In the genomic region with DNA sequence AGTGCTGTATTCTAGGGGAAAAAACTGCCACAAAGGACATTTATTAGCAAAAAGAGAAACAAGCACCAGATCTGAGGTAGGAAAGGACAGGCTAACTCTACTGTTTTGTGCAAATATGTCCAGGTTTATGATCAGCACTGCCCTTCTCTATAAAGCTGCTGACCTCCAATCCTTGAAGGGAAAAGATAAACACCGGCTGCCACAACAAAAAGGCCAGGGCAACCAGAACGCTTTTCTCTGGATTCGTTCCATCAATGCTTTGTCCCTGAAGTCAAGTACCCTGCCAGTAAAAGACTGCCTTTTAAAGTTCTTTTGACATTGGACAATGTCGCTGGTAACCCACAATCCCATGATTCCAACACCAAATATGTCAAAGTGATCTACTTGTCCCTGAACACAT, we compare ENCODE assay signal across 17 cellular contexts. TPM values are rescaled to one million over a fixed set of nuclear protein-coding genes. Genes with fewer than 3 reads are reported as not detected.
DNase-seq lines count a peak whose midpoint lies in the region; ATAC-seq and TF ChIP-seq lines count a peak whose summit lies in the region.
"Had no signal": no experiment of that assay in that cellular context is flagged by ENCODE, and none has a peak within 500 bp of the region (broad histone marks: within the 10 kb centered on the region; RNA-seq: fewer than 3 reads in every experiment).

No MANE protein-coding gene starts in this region.

- peaks cover 19 to 39% of the 10 kb centered on the region in 2 donors for H3K36me3 Mint-ChIP-seq in activated T-cell treated with anti-CD3 and anti-CD28 coated beads, Interleukin-2, amount 50 U/mL, for 72 hours (ENCODE audit: insufficient read depth in 2 of 2)
- peaks cover 4% of the 10 kb centered on the region for H3K36me3 Mint-ChIP-seq in central memory CD8-positive, alpha-beta T cell (ENCODE audit: insufficient read depth)
- peaks cover 12 to 42% (median 25%) of the 10 kb centered on the region in 3 donors for H3K36me3 Mint-ChIP-seq in naive thymus-derived CD8-positive, alpha-beta T cell

- no peak overlapping the region for H3K4me3 ChIP-seq in body of pancreas
- H3K4me3 ChIP-seq: esophagus muscularis mucosa, HAP-1, lower lobe of right lung, pancreas, vagina had no signal

- TF ChIP-seq POLR2A in body of pancreas (IDR thresholded peaks at IDR 0.05) = no peak

- 75 to 77% methylated on average over 4 of the region's 4 CpGs for WGBS in body of pancreas, 2 donors

- no peak for ATAC-seq in activated T-cell treated with anti-CD3 and anti-CD28 coated beads, Interleukin-2, amount 50 U/mL, for 72 hours (replicated peaks in 1 of 2)
- no peak for ATAC-seq in central memory CD8-positive, alpha-beta T cell (replicated peaks; ENCODE audit: extremely low read depth, poor library complexity, severe bottlenecking)
- no peak for ATAC-seq in naive thymus-derived CD8-positive, alpha-beta T cell
- ATAC-seq in GM19467 (IDR thresholded peaks at IDR 0.05; ENCODE audit: unreplicated experiment) (no peak), body of pancreas (no peak)
- ATAC-seq: activated T-cell treated with anti-CD3 and anti-CD28 coated beads, Interleukin-2, amount 50 U/mL, for 4 hours; pancreas had no signal

- peak overlapping the region; percentile 84 for H3K27ac Mint-ChIP-seq in activated T-cell treated with anti-CD3 and anti-CD28 coated beads, Interleukin-2, amount 50 U/mL, for 72 hours
- H3K27ac Mint-ChIP-seq in central memory CD8-positive, alpha-beta T cell (ENCODE audit: low read depth) = peak overlapping the region; percentile 65
- H3K27ac Mint-ChIP-seq in naive thymus-derived CD8-positive, alpha-beta T cell = peak overlapping the region in 7 of 10 donors; percentile 17 to 84 (median 53)
- H3K27ac Mint-ChIP-seq: activated CD4-positive, alpha-beta T cell treated with anti-CD3 and anti-CD28 coated beads, Interleukin-2, amount 10 ng/mL, durations not matched to agents 7 days and 5 days had no signal

- peaks cover 3% of the 10 kb centered on the region in 2 donors for H3K9me3 Mint-ChIP-seq in activated T-cell treated with anti-CD3 and anti-CD28 coated beads, Interleukin-2, amount 50 U/mL, for 72 hours
- H3K9me3 Mint-ChIP-seq in central memory CD8-positive, alpha-beta T cell = peaks cover 6% of the 10 kb centered on the region
- H3K9me3 Mint-ChIP-seq in naive thymus-derived CD8-positive, alpha-beta T cell = peaks cover 2 to 23% (median 8%) of the 10 kb centered on the region in 9 donors

- no peaks in the 10 kb centered on the region for H3K27me3 Mint-ChIP-seq in activated T-cell treated with anti-CD3 and anti-CD28 coated beads, Interleukin-2, amount 50 U/mL, for 72 hours (ENCODE audit: low read depth)
- no peaks in the 10 kb centered on the region for H3K27me3 Mint-ChIP-seq in central memory CD8-positive, alpha-beta T cell
- H3K27me3 Mint-ChIP-seq in naive thymus-derived CD8-positive, alpha-beta T cell = no peaks in the 10 kb centered on the region
- H3K27me3 Mint-ChIP-seq: activated CD4-positive, alpha-beta T cell treated with anti-CD3 and anti-CD28 coated beads, Interleukin-2, amount 10 ng/mL, durations not matched to agents 7 days and 5 days had no signal

- no peak for DNase-seq in activated T-cell treated with anti-CD3 and anti-CD28 coated beads, Interleukin-2, amount 50 U/mL, for 72 hours
- DNase-seq in activated T-cell treated with anti-CD3 and anti-CD28 coated beads, Interleukin-2, amount 50 U/mL, for 1 hour = no peak
- DNase-seq in M059J (ENCODE audit: low read depth) (peak; percentile 34), dermis blood vessel endothelial cell (no peak), body of pancreas (no peak)
- no peak for DNase-seq in central memory CD8-positive, alpha-beta T cell (ENCODE audit: low spot score in 2 of 2)
- DNase-seq in naive thymus-derived CD8-positive, alpha-beta T cell = no peak
- DNase-seq: activated CD4-positive, alpha-beta T cell treated with anti-CD3 and anti-CD28 coated beads, Interleukin-2, amount 10 ng/mL, durations not matched to agents 7 days and 5 days; activated T-cell treated with anti-CD3 and anti-CD28 coated beads, Interleukin-2, amount 50 U/mL, for 4 hours; lower lobe of right lung; NCI-H2171; pancreas; stimulated activated CD4-positive, alpha-beta T cell treated with anti-CD3 and anti-CD28 coated beads, Interleukin-2, amount 100 ng/mL, for 48 hours had no signal

- intact Hi-C loops in body of pancreas (cut with DNase I) = no loop called here

- H3K4me1 Mint-ChIP-seq in activated T-cell treated with anti-CD3 and anti-CD28 coated beads, Interleukin-2, amount 50 U/mL, for 72 hours (ENCODE audit: low read depth) = peaks cover 95% of the 10 kb centered on the region
- peaks cover 55% of the 10 kb centered on the region for H3K4me1 Mint-ChIP-seq in central memory CD8-positive, alpha-beta T cell
- H3K4me1 Mint-ChIP-seq in naive thymus-derived CD8-positive, alpha-beta T cell = peaks cover 33 to 90% (median 75%) of the 10 kb centered on the region in 4 donors

- no peak overlapping the region for H3K27ac ChIP-seq in body of pancreas
- H3K27ac ChIP-seq: esophagus muscularis mucosa, lower lobe of right lung, pancreas, vagina had no signal

- H3K4me3 Mint-ChIP-seq in activated T-cell treated with anti-CD3 and anti-CD28 coated beads, Interleukin-2, amount 50 U/mL, for 72 hours = peak overlapping the region in 1 of 2 donors; percentile 59
- no peak overlapping the region for H3K4me3 Mint-ChIP-seq in central memory CD8-positive, alpha-beta T cell
- peak overlapping the region in 2 of 10 donors; percentile 27 to 47 for H3K4me3 Mint-ChIP-seq in naive thymus-derived CD8-positive, alpha-beta T cell
- H3K4me3 Mint-ChIP-seq: activated CD4-positive, alpha-beta T cell treated with anti-CD3 and anti-CD28 coated beads, Interleukin-2, amount 10 ng/mL, durations not matched to agents 7 days and 5 days; activated T-cell treated with anti-CD3 and anti-CD28 coated beads, Interleukin-2, amount 50 U/mL, for 4 hours had no signal

- H3K36me3 ChIP-seq in body of pancreas (replicated peaks in 1 of 2; ENCODE audit: insufficient read depth in 1 of 2, low read depth in 2 of 2) = no peaks in the 10 kb centered on the region
- H3K36me3 ChIP-seq: esophagus muscularis mucosa, lower lobe of right lung, pancreas, vagina had no signal

- POLR2A ChIA-PET in naive thymus-derived CD8-positive, alpha-beta T cell (lab: Charles Lee) = no interaction called here

- H3K9me3 ChIP-seq in body of pancreas = no peaks in the 10 kb centered on the region
- H3K9me3 ChIP-seq: lower lobe of right lung, pancreas, vagina had no signal

- peaks cover 25% of the 10 kb centered on the region for H3K4me1 ChIP-seq in body of pancreas

- no peak for TF ChIP-seq CTCF in body of pancreas (IDR thresholded peaks at IDR 0.05)

- H3K27me3 ChIP-seq in body of pancreas = no peaks in the 10 kb centered on the region
- H3K27me3 ChIP-seq: esophagus muscularis mucosa, pancreas, vagina had no signal

RNA-seq across cellular contexts. Expression of gene SMAD2, which starts 21.0 kb away (rescaled TPM):
- total RNA-seq in activated T-cell treated with anti-CD3 and anti-CD28 coated beads, Interleukin-2, amount 50 U/mL, for 72 hours = 100 to 1,000 TPM; 249 to 310 TPM
- 124 and 171 TPM in 2 replicates for total RNA-seq in M059J (2014; rRNA removed; shearing (Covaris generic))
- total RNA-seq in naive thymus-derived CD8-positive, alpha-beta T cell = 100 to 1,000 TPM; 137 to 151 TPM
- 100 to 1,000 TPM in 1 of 3 donors, 10 to 100 TPM in 2; 78.2 to 116 (median 89.6) TPM for polyA plus RNA-seq in naive thymus-derived CD8-positive, alpha-beta T cell
- total RNA-seq in dermis blood vessel endothelial cell (118 and 171 TPM in 2 replicates), body of pancreas (10 to 100 TPM in 1 of 2 donors, 1 to 10 TPM in 1; 9.6 to 19.7 TPM)
